ENCODE assay signal across 18 cellular contexts in genomic region chr6:19415605-19416326, GRCh38.
DNase-seq lines count a peak whose midpoint lies in the region; ATAC-seq and TF ChIP-seq lines count a peak whose summit lies in the region.
"Had no signal": no experiment of that assay in that cellular context is flagged by ENCODE, and none has a peak within 500 bp of the region (broad histone marks: within the 10 kb centered on the region; RNA-seq: fewer than 3 reads in every experiment).

No MANE protein-coding gene starts in this region.

- WGBS in esophagus, 2 donors = 44 to 50% methylated on average over 4 of the region's 4 CpGs

- no peak for ATAC-seq in GM21717 (IDR thresholded peaks at IDR 0.05; ENCODE audit: unreplicated experiment)
- ATAC-seq: heart right ventricle, left lung, Right ventricle myocardium inferior had no signal

- H3K36me3 ChIP-seq in esophagus (ENCODE audit: control insufficient read depth in 2 of 2, insufficient read depth in 2 of 2, low read length in 1 of 2) = no peaks in the 10 kb centered on the region
- H3K36me3 ChIP-seq: heart right ventricle, left lung, vagina had no signal

- H3K27ac ChIP-seq in esophagus (ENCODE audit: low read depth in 2 of 2, low read length in 1 of 2) = peak overlapping the region; percentile 15 to 45
- H3K27ac ChIP-seq: C4-2B, heart right ventricle, left lung, parathyroid adenoma, vagina had no signal

- no peaks in the 10 kb centered on the region for H3K9me3 ChIP-seq in esophagus (ENCODE audit: control insufficient read depth in 2 of 2, insufficient read depth in 1 of 2, low read depth in 1 of 2, low read length in 1 of 2)
- H3K9me3 ChIP-seq: left lung, vagina had no signal

- no peaks in the 10 kb centered on the region for H3K27me3 ChIP-seq in esophagus (ENCODE audit: control insufficient read depth in 1 of 2, insufficient read depth in 2 of 2, low read length in 2 of 2)
- H3K27me3 ChIP-seq: heart right ventricle, left lung, vagina had no signal

- no peaks in the 10 kb centered on the region for H3K4me1 ChIP-seq in esophagus (ENCODE audit: control insufficient read depth in 2 of 2, insufficient read depth in 2 of 2, low read length in 1 of 2)
- H3K4me1 ChIP-seq: heart right ventricle, left lung, parathyroid adenoma, vagina had no signal

- H3K4me3 ChIP-seq in esophagus (ENCODE audit: low read depth in 1 of 2, low read length in 2 of 2) (no peak overlapping the region), retinal pigment epithelial cell (ENCODE audit: low read length) (no peak overlapping the region)
- H3K4me3 ChIP-seq: heart right ventricle, left lung, vagina had no signal

- peak; percentile 77 for DNase-seq in EH (ENCODE audit: low read depth)
- peak; percentile 74 for DNase-seq in NCI-H226
- DNase-seq in retinal pigment epithelial cell (ENCODE audit: low read depth) = peak; percentile 74
- DNase-seq in GM19240 (ENCODE audit: insufficient read length, low spot score) = no peak
- no peak for DNase-seq in activated naive CD4-positive, alpha-beta T cell treated with Interleukin-2 at 50 U/mL for 16 hours
- no peak for DNase-seq in NCI-H82 (lab: John Stamatoyannopoulos, UW)
- DNase-seq: activated CD8-positive, alpha-beta memory T cell treated with anti-CD3 and anti-CD28 coated beads, Interleukin-2, amount 50 U/mL, for 48 hours; endodermal cell; heart right ventricle; left lung; NCI-H187 treated with DMSO at 0.1 percent for 48 hours; NCI-H774 had no signal

- TF ChIP-seq CTCF in retinal pigment epithelial cell (conservative IDR thresholded peaks at IDR 0.05; ENCODE audit: low read depth, low read length) = no peak

Comparison
In these comparisons a context has a peak if more than half of its experiments do, and no peak if none do; other contexts are left out.
1. DNase-seq: peak in EH (single experiment), NCI-H226 (single experiment) and retinal pigment epithelial cell (single experiment); none in GM19240 (single experiment), activated naive CD4-positive, alpha-beta T cell treated with Interleukin-2 at 50 U/mL for 16 hours (single experiment) and NCI-H82 (single experiment).